In the genomic region with DNA sequence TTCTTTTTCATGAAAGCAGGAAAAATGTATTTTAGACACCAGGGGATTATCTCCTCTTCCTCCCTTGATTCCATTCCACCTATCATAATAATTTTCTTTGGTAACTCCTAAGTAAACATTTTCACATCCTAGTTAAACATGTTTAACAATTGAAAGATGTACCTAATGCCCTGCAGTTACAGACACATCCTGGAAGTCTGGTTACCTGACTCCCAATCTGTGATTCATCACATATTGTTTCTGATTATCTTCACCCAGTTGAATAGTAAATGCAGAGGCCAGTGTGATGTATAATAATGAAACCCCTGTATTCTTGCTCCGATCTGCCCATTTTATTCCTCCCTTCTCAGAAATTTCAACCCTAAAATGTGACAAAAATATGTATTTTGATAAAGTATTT, we compare ENCODE assay signal across 14 cellular contexts.
"Had no signal": no experiment of that assay in that cellular context is flagged by ENCODE, and none has a peak within 500 bp of the region (broad histone marks: within the 10 kb centered on the region; RNA-seq: fewer than 3 reads in every experiment).

No MANE protein-coding gene starts in this region.

- H3K27ac ChIP-seq: pancreas had no signal

- H3K4me1 ChIP-seq: pancreas had no signal

- ATAC-seq: pancreas, right cardiac atrium had no signal

- H3K9me3 ChIP-seq: pancreas had no signal

- DNase-seq: effector CD4-positive, alpha-beta T cell; endodermal cell; foreskin melanocyte; head of caudate nucleus; hippocampal formation; mesendoderm; naive B cell; occipital lobe; pancreas; right cardiac atrium; stimulated activated CD4-positive, alpha-beta T cell treated with anti-CD3 and anti-CD28 coated beads, Interleukin-2, amount 100 ng/mL, for 48 hours; stimulated activated naive CD4-positive, alpha-beta T cell treated with Interleukin-2 at 50 U/mL for 16 hours; trophoblast cell had no signal

- H3K27me3 ChIP-seq: pancreas had no signal

- H3K36me3 ChIP-seq: pancreas had no signal

- H3K4me3 ChIP-seq: pancreas, smooth muscle cell had no signal

- H3K4me2 ChIP-seq: smooth muscle cell had no signal
